In the genomic region with DNA sequence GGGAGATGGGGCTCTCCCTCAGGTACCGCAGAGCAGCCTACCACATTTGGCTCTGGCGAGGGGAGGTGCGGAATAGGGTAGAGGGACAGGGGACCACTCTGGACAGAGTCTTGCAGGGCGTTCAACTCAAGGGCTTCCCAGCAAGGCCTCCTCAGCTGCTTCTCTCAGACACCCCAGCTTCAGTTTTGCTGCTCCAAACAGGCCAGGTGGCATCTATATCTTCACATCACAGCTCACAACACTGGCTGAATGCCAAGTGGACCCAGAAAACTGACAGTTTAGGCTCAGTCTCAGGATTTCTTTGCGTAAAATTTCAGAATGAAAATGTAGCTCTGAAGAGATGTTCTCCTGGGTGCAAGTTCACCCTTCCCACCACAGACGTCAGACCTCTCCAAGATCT, we compare ENCODE assay signal across 19 cellular contexts.
"Had no signal": no experiment of that assay in that cellular context is flagged by ENCODE, and none has a peak within 500 bp of the region (broad histone marks: within the 10 kb centered on the region; RNA-seq: fewer than 3 reads in every experiment).

No MANE protein-coding gene starts in this region.

- H3K9me3 ChIP-seq: Peyer's patch had no signal

- H3K4me2 ChIP-seq: PC-9 had no signal

- H2AFZ ChIP-seq: PC-9 had no signal

- H3K36me3 ChIP-seq: Peyer's patch, SJSA1 had no signal

- H3K4me1 ChIP-seq: Peyer's patch had no signal

- DNase-seq: Karpas-422, KBM-7, MV-4-11, NCI-H1092, NCI-H1436, NCI-H187, NCI-H2029, NCI-H2081 treated with DMSO at 0.1 percent for 48 hours, NCI-H2227 treated with DMSO at 0.1 percent for 48 hours, NCI-H526 treated with DMSO at 0.1 percent for 48 hours, NCI-H748 treated with DMSO at 0.1 percent for 48 hours, OCI-M1, PC-9, Peyer's patch, Right ventricle myocardium superior, SIG-M5 had no signal

- H3K27me3 ChIP-seq: Peyer's patch had no signal

- H3K4me3 ChIP-seq: PC-9, Peyer's patch, SJSA1, SK-N-MC had no signal

- H3K27ac ChIP-seq: HL-60, PC-9, Peyer's patch, SJSA1, SK-N-MC had no signal
